Comparison of ENCODE assay signal across 11 cellular contexts in genomic region chr4:73705056-73705432, GRCh38. TPM values are rescaled to one million over a fixed set of nuclear protein-coding genes. Genes with fewer than 3 reads are reported as not detected.
DNase-seq lines count a peak whose midpoint lies in the region; ATAC-seq and TF ChIP-seq lines count a peak whose summit lies in the region.
"Had no signal": no experiment of that assay in that cellular context is flagged by ENCODE, and none has a peak within 500 bp of the region (broad histone marks: within the 10 kb centered on the region; RNA-seq: fewer than 3 reads in every experiment).

No MANE protein-coding gene starts in this region.

- peaks cover 82% of the 10 kb centered on the region for H3K4me1 ChIP-seq in SJSA1 (replicated peaks)
- H3K4me1 ChIP-seq: Caco-2 had no signal

- no peak overlapping the region for H3K4me3 ChIP-seq in SJSA1
- no peak overlapping the region for H3K4me3 ChIP-seq in fibroblast of pulmonary artery (replicated peaks; ENCODE audit: low read depth, low read length)
- H3K4me3 ChIP-seq: MG63 had no signal

- no peaks in the 10 kb centered on the region for H3K36me3 ChIP-seq in SJSA1
- H3K36me3 ChIP-seq: MG63 had no signal

- H3K27me3 ChIP-seq in SJSA1 (replicated peaks): no peaks in the 10 kb centered on the region
- H3K27me3 ChIP-seq: MG63 had no signal

- ATAC-seq in HG03139 (IDR thresholded peaks at IDR 0.05; ENCODE audit: unreplicated experiment) (no peak), HG03280 (IDR thresholded peaks at IDR 0.05; ENCODE audit: unreplicated experiment) (no peak)

- DNase-seq in DMS53 treated with DMSO at 0.1 percent for 48 hours (lab: John Stamatoyannopoulos, UW; ENCODE audit: unreplicated experiment) (peak; percentile 26), SJSA1 (ENCODE audit: low read depth in 1 of 2, low spot score in 2 of 2) (peak in 1 of 2 experiments; percentile 80), fibroblast of pulmonary artery (ENCODE audit: low read depth) (peak; percentile 68), pulmonary artery endothelial cell (ENCODE audit: low read depth, low spot score) (peak; percentile 37), DMS 273 treated with DMSO at 0.1 percent for 48 hours (lab: John Stamatoyannopoulos, UW) (no peak), GDM1 (lab: John Stamatoyannopoulos, UW) (no peak)
- DNase-seq: cerebellar nuclear complex had no signal

- H3K9me3 ChIP-seq in SJSA1 (replicated peaks): no peaks in the 10 kb centered on the region
- H3K9me3 ChIP-seq: Caco-2, MG63 had no signal

- H3K27ac ChIP-seq in SJSA1: peak overlapping the region; percentile 99

- no peak for TF ChIP-seq CTCF in fibroblast of pulmonary artery (IDR thresholded peaks at IDR 0.05; ENCODE audit: low read length, missing control alignments)

RNA-seq across cellular contexts. Expression of gene CXCL8, which starts 35.3 kb away (rescaled TPM):
- total RNA-seq in SJSA1 (2014; rRNA removed; shearing (Covaris generic)): 19.7 and 26.4 TPM in 2 replicates
- 311 and 535 TPM in 2 replicates for total RNA-seq in pulmonary artery endothelial cell

Comparison
In these comparisons a context has a peak if more than half of its experiments do, and no peak if none do; other contexts are left out.
1. DNase-seq: peak in DMS53 treated with DMSO at 0.1 percent for 48 hours (single experiment), fibroblast of pulmonary artery (single experiment) and pulmonary artery endothelial cell (single experiment); none in DMS 273 treated with DMSO at 0.1 percent for 48 hours (single experiment) and GDM1 (single experiment).
2. RNA of gene CXCL8, which starts 35.3 kb away (total RNA-seq): 311 to 535 TPM in pulmonary artery endothelial cell; 19.7 to 26.4 TPM in SJSA1; every median in the first group is over 10 times any median in the second.